Comparison of ENCODE assay signal across 1 cellular context in the genomic region with DNA sequence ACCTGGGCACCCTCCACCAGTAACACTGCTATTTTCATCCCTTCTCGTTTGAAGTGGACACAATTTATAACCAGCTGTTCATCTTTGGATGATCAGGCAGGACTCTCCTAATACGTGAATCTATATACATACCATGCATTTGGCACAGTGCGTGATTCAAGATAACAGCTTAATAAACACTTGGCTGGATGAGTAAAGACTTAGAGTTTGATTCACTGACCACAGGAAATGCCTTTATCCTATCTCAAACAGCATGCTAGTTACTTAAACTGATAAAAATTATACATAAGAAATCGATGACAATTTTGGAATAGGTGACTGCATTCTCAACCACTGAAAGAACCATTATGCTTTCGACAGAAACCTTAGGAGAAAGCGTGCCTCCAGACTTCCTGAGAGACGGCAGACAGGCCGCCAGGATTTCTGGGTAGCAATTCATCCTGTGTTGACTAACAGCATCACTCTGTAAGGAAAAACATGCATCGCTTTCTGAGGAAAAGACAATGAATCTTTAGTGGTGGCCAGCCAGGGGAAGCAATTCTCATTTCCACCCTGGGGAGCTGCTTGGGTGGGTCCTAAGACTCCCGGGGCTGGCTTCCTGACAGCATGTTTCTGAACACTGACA.
TF ChIP-seq lines count a peak whose summit lies in the region.

No MANE protein-coding gene starts in this region.

TF ChIP-seq in GM23338, 12 proteins besides CTCF, POLR2A, EP300 and RAD21 (continued from another document):
- TF ChIP-seq REST (IDR thresholded peaks at IDR 0.05; ENCODE audit: unreplicated experiment) (no peak), POLR2AphosphoS5 (IDR thresholded peaks at IDR 0.05; ENCODE audit: low read depth) (no peak), JUNB (IDR thresholded peaks at IDR 0.05; ENCODE audit: unreplicated experiment) (no peak), CREB1 (CRISPR knock-in tag; IDR thresholded peaks at IDR 0.05; ENCODE audit: low read depth) (no peak)
- TF ChIP-seq, protein P1, sequence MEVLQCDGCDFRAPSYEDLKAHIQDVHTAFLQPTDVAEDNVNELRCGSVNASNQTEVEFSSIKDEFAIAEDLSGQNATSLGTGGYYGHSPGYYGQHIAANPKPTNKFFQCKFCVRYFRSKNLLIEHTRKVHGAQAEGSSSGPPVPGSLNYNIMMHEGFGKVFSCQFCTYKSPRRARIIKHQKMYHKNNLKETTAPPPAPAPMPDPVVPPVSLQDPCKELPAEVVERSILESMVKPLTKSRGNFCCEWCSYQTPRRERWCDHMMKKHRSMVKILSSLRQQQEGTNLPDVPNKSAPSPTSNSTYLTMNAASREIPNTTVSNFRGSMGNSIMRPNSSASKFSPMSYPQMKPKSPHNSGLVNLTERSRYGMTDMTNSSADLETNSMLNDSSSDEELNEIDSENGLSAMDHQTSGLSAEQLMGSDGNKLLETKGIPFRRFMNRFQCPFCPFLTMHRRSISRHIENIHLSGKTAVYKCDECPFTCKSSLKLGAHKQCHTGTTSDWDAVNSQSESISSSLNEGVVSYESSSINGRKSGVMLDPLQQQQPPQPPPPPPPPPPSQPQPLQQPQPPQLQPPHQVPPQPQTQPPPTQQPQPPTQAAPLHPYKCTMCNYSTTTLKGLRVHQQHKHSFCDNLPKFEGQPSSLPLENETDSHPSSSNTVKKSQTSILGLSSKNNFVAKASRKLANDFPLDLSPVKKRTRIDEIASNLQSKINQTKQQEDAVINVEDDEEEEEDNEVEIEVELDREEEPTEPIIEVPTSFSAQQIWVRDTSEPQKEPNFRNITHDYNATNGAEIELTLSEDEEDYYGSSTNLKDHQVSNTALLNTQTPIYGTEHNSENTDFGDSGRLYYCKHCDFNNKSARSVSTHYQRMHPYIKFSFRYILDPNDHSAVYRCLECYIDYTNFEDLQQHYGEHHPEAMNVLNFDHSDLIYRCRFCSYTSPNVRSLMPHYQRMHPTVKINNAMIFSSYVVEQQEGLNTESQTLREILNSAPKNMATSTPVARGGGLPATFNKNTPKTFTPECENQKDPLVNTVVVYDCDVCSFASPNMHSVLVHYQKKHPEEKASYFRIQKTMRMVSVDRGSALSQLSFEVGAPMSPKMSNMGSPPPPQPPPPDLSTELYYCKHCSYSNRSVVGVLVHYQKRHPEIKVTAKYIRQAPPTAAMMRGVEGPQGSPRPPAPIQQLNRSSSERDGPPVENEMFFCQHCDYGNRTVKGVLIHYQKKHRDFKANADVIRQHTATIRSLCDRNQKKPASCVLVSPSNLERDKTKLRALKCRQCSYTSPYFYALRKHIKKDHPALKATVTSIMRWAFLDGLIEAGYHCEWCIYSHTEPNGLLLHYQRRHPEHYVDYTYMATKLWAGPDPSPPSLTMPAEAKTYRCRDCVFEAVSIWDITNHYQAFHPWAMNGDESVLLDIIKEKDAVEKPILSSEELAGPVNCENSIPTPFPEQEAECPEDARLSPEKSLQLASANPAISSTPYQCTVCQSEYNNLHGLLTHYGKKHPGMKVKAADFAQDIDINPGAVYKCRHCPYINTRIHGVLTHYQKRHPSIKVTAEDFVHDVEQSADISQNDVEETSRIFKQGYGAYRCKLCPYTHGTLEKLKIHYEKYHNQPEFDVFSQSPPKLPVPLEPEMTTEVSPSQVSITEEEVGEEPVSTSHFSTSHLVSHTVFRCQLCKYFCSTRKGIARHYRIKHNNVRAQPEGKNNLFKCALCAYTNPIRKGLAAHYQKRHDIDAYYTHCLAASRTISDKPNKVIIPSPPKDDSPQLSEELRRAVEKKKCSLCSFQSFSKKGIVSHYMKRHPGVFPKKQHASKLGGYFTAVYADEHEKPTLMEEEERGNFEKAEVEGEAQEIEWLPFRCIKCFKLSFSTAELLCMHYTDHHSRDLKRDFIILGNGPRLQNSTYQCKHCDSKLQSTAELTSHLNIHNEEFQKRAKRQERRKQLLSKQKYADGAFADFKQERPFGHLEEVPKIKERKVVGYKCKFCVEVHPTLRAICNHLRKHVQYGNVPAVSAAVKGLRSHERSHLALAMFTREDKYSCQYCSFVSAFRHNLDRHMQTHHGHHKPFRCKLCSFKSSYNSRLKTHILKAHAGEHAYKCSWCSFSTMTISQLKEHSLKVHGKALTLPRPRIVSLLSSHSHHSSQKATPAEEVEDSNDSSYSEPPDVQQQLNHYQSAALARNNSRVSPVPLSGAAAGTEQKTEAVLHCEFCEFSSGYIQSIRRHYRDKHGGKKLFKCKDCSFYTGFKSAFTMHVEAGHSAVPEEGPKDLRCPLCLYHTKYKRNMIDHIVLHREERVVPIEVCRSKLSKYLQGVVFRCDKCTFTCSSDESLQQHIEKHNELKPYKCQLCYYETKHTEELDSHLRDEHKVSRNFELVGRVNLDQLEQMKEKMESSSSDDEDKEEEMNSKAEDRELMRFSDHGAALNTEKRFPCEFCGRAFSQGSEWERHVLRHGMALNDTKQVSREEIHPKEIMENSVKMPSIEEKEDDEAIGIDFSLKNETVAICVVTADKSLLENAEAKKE (CRISPR knock-in tag; IDR thresholded peaks at IDR 0.05), result no peak
